19 cellular contexts compared by ENCODE assay signal in genomic region chr7:156703773-156704482, GRCh38.
DNase-seq lines count a peak whose midpoint lies in the region; ATAC-seq and TF ChIP-seq lines count a peak whose summit lies in the region.
"Had no signal": no experiment of that assay in that cellular context is flagged by ENCODE, and none has a peak within 500 bp of the region (broad histone marks: within the 10 kb centered on the region; RNA-seq: fewer than 3 reads in every experiment).

No MANE protein-coding gene starts in this region.

- intact Hi-C loops in dorsolateral prefrontal cortex (cut with DNase I), result no loop called here
- intact Hi-C loops in left lung (cut with DNase I), result no loop called here

- H3K4me3 ChIP-seq in liver (ENCODE audit: low read depth in 1 of 3, low read length in 3 of 3), result no peak overlapping the region
- no peak overlapping the region for H3K4me3 ChIP-seq in dorsolateral prefrontal cortex
- no peak overlapping the region for H3K4me3 ChIP-seq in left lung
- H3K4me3 ChIP-seq: esophagus squamous epithelium, SK-N-MC, uterus had no signal

- H3K4me1 ChIP-seq in liver (ENCODE audit: control insufficient read depth in 4 of 4, insufficient read depth in 4 of 4, low read length in 3 of 4) (peaks cover 0 to 4% (median 2%) of the 10 kb centered on the region in 4 donors), left lung (no peaks in the 10 kb centered on the region)
- H3K4me1 ChIP-seq: BE2C, esophagus squamous epithelium, uterus had no signal

- peak; percentile 77 for ATAC-seq in GM18498 (IDR thresholded peaks at IDR 0.05; ENCODE audit: unreplicated experiment)
- ATAC-seq in GM21447 (IDR thresholded peaks at IDR 0.05; ENCODE audit: unreplicated experiment), result peak; percentile 63
- ATAC-seq in HG02840 (IDR thresholded peaks at IDR 0.05; ENCODE audit: low FRiP score, unreplicated experiment), result no peak
- no peak for ATAC-seq in left lung

- no peak overlapping the region for H3K9ac ChIP-seq in liver (ENCODE audit: low read depth in 1 of 2, low read length in 2 of 2)

- no peak overlapping the region for H3K27ac ChIP-seq in liver (ENCODE audit: low read depth in 1 of 2, low read length in 2 of 2)
- H3K27ac ChIP-seq in dorsolateral prefrontal cortex, result no peak overlapping the region
- H3K27ac ChIP-seq in left lung, result no peak overlapping the region
- H3K27ac ChIP-seq: esophagus squamous epithelium, SK-N-MC, uterus had no signal

- no peaks in the 10 kb centered on the region for H3K27me3 ChIP-seq in liver (ENCODE audit: control insufficient read depth in 4 of 4, insufficient read depth in 4 of 4, low read length in 3 of 4)
- no peaks in the 10 kb centered on the region for H3K27me3 ChIP-seq in dorsolateral prefrontal cortex
- no peaks in the 10 kb centered on the region for H3K27me3 ChIP-seq in left lung
- H3K27me3 ChIP-seq: BE2C, esophagus squamous epithelium, uterus had no signal

- H3K36me3 ChIP-seq in liver (ENCODE audit: control insufficient read depth in 4 of 4, insufficient read depth in 3 of 4, low read depth in 1 of 4, low read length in 3 of 4) (peaks cover 0 to 2% (median 0%) of the 10 kb centered on the region in 4 donors), left lung (peaks cover 0 to 9% of the 10 kb centered on the region in 2 donors)
- H3K36me3 ChIP-seq: BE2C, uterus had no signal

- TF ChIP-seq CTCF in liver (IDR thresholded peaks at IDR 0.05; ENCODE audit: low read depth, low read length, missing input control) (no peak), dorsolateral prefrontal cortex (IDR thresholded peaks at IDR 0.05 in 54 of 56, conservative IDR thresholded peaks at IDR 0.05 in 2 of 56; ENCODE audit: low read depth in 1 of 56, partially characterized antibody in 56 of 56) (no peak), left lung (IDR thresholded peaks at IDR 0.05) (no peak)

- DNase-seq in MV-4-11 (lab: John Stamatoyannopoulos, UW) (peak; percentile 30), NCI-H2081 treated with DMSO at 0.1 percent for 48 hours (lab: John Stamatoyannopoulos, UW) (no peak), dorsolateral prefrontal cortex (no peak), left lung (no peak)
- DNase-seq: activated effector memory CD4-positive, alpha-beta T cell treated with Interleukin-2 at 50 U/mL for 16 hours; anterior cingulate cortex; BE2C; DMS53; esophagus squamous epithelium; KG1; kidney; NCI-H510A; stimulated activated CD4-positive, alpha-beta T cell treated with anti-CD3 and anti-CD28 coated beads, Interleukin-12 subunit alpha, Interleukin-12 subunit beta, amount 100 ng/mL, for 4 hours; uterus had no signal

- TF ChIP-seq RAD21 in liver (IDR thresholded peaks at IDR 0.05), result no peak

- WGBS in liver, result 76% methylated on average over 5 of the region's 5 CpGs

- H3K9me3 ChIP-seq in liver (ENCODE audit: control insufficient read depth in 4 of 4, low read length in 3 of 4) (peaks cover 0 to 2% (median 0%) of the 10 kb centered on the region in 4 donors), left lung (peaks cover 0 to 11% of the 10 kb centered on the region in 2 donors)
- H3K9me3 ChIP-seq: BE2C had no signal

TF ChIP-seq in liver, 16 proteins besides CTCF, POLR2A, EP300 and RAD21:
- TF ChIP-seq NR2F2 (IDR thresholded peaks at IDR 0.05) (peak; percentile 31), RXRA (IDR thresholded peaks at IDR 0.05) (peak; percentile 49 to 64), TAF1 (conservative IDR thresholded peaks at IDR 0.05) (no peak), FOXA2 (IDR thresholded peaks at IDR 0.05) (no peak), MAX (IDR thresholded peaks at IDR 0.05) (no peak), YY1 (IDR thresholded peaks at IDR 0.05) (no peak), ATF3 (IDR thresholded peaks at IDR 0.05) (no peak), ZBTB33 (IDR thresholded peaks at IDR 0.05) (no peak), JUND (IDR thresholded peaks at IDR 0.05) (no peak), REST (IDR thresholded peaks at IDR 0.05) (no peak), HNF4G (IDR thresholded peaks at IDR 0.05) (peak; percentile 84), GABPA (IDR thresholded peaks at IDR 0.05 in 1 of 2, conservative IDR thresholded peaks at IDR 0.05 in 1 of 2) (no peak), HNF4A (conservative IDR thresholded peaks at IDR 0.05) (peak; percentile 72 to 96), SP1 (IDR thresholded peaks at IDR 0.05) (peak; percentile 41), FOXA1 (IDR thresholded peaks at IDR 0.05) (no peak)
TF ChIP-seq in liver: peak in this region for 5.

Comparison
In these comparisons a context has a peak if more than half of its experiments do, and no peak if none do; other contexts are left out.
1. ATAC-seq: peak in GM18498 (single experiment) and GM21447 (single experiment); none in HG02840 (single experiment) and left lung (single experiment).